1 cellular context compared by ENCODE assay signal in genomic region chr1:100449477-100449876, GRCh38.
TF ChIP-seq lines count a peak whose summit lies in the region.

No MANE protein-coding gene starts in this region.

TF ChIP-seq in WTC11, 78 proteins besides CTCF, POLR2A, EP300 and RAD21 (continued from another document):
- TF ChIP-seq ZNF281 (CRISPR knock-in tag; IDR thresholded peaks at IDR 0.05) (no peak), GRHL2 (CRISPR knock-in tag; IDR thresholded peaks at IDR 0.05; ENCODE audit: insufficient replicate concordance, severe bottlenecking) (no peak), ZNF138 (CRISPR knock-in tag; conservative IDR thresholded peaks at IDR 0.05) (no peak), ATF2 (CRISPR knock-in tag; IDR thresholded peaks at IDR 0.05; ENCODE audit: borderline replicate concordance, low read depth) (no peak), FOXK1 (CRISPR knock-in tag; IDR thresholded peaks at IDR 0.05) (no peak), RELA (CRISPR knock-in tag; IDR thresholded peaks at IDR 0.05; ENCODE audit: borderline replicate concordance) (no peak), NFYB (CRISPR knock-in tag; conservative IDR thresholded peaks at IDR 0.05; ENCODE audit: low read depth) (no peak), TP53 (CRISPR knock-in tag; IDR thresholded peaks at IDR 0.05) (no peak)
